In the genomic region with DNA sequence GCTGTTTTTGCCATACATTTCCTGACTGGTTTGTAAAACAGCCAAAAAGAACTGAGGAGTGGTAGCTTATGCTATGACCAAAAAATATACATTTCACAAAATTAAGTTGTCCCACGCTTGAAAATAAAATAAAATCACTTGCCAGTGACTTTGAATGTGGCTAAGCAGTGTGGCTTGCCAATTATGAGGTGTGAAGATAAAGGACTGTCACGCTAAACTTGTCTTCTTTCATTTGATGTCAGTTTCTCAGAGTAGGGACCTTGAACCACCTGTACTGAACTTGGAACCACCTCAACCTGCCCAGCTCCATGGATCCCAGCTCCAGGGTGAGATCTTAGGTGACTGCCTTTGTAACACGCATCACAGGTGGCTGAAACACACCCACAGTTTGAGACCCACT, we compare ENCODE assay signal across 18 cellular contexts.
DNase-seq lines count a peak whose midpoint lies in the region; ATAC-seq, FAIRE-seq and TF ChIP-seq lines count a peak whose summit lies in the region.
"Had no signal": no experiment of that assay in that cellular context is flagged by ENCODE, and none has a peak within 500 bp of the region (broad histone marks: within the 10 kb centered on the region; RNA-seq: fewer than 3 reads in every experiment).

No MANE protein-coding gene starts in this region.

- TF ChIP-seq EP300 in GM12878 (IDR thresholded peaks at IDR 0.05; ENCODE audit: borderline replicate concordance in 1 of 2, control insufficient read depth in 1 of 2, low read depth in 2 of 2, low read length in 2 of 2): no peak

- H3K9ac ChIP-seq in MM.1S (ENCODE audit: low read length) (no peak overlapping the region), GM12878 (ENCODE audit: control insufficient read depth, insufficient read depth, low read length) (no peak overlapping the region)

- in situ Hi-C loops in GM12878 (cut with MboI): loop anchor here (10.0 kb wide), 1 partner anchor 354 kb away; no protein-coding TSS in a partner anchor

- peaks cover 15% of the 10 kb centered on the region for H3F3A ChIP-seq in MM.1S (ENCODE audit: insufficient read depth, low read length)

- intact Hi-C loops in GM12878 (cut with micrococcal nuclease; ENCODE audit: unreplicated experiment): loop anchor here (1.0 to 5.0 kb wide), 3 partner anchors 33 to 356 kb away; no protein-coding TSS in a partner anchor
- intact Hi-C loops in uterus (cut with DNase I; ENCODE audit: low total_unique reads): no loop called here

- H3K4me3 ChIP-seq in MM.1S (ENCODE audit: low read length) (no peak overlapping the region), GM12878 (no peak overlapping the region), uterus (no peak overlapping the region)
- H3K4me3 ChIP-seq: coronary artery, SJCRH30 had no signal

- H3K9me3 ChIP-seq in MM.1S (replicated peaks; ENCODE audit: insufficient read depth, low read length) (no peaks in the 10 kb centered on the region), GM12878 (replicated peaks; ENCODE audit: control insufficient read depth, insufficient read depth, low read length) (peaks cover 2% of the 10 kb centered on the region; the same call in 1 of the 3 replicates), uterus (no peaks in the 10 kb centered on the region)
- H3K9me3 ChIP-seq: SJCRH30 had no signal

- H2AFZ ChIP-seq in MM.1S (ENCODE audit: low read length): no peak overlapping the region
- H2AFZ ChIP-seq in GM12878 (ENCODE audit: control insufficient read depth, low read depth, low read length): no peak overlapping the region

- no peaks in the 10 kb centered on the region for H3K36me3 ChIP-seq in MM.1S (replicated peaks; ENCODE audit: insufficient read depth, low read length)
- H3K36me3 ChIP-seq in GM12878 (ENCODE audit: control insufficient read depth in 2 of 2, insufficient read depth in 2 of 2, low read length in 1 of 2): no peaks in the 10 kb centered on the region
- H3K36me3 ChIP-seq in uterus: no peaks in the 10 kb centered on the region
- H3K36me3 ChIP-seq: SJCRH30 had no signal

- 15% methylated on average over 3 of the region's 3 CpGs for WGBS in GM12878 (ENCODE audit: insufficient coverage, insufficient replicate concordance, low lambda C conversion rate, missing lambda C conversion rate)

- RAD21 ChIA-PET in GM12878 (lab: Charles Lee; ENCODE audit: unreplicated experiment): no interaction called here

- CTCF ChIA-PET in activated CD8-positive, alpha-beta memory T cell treated with anti-CD3 and anti-CD28 coated beads, Interleukin-2, amount 10 ng/mL, durations not matched to agents 7 days and 5 days (lab: Charles Lee): interaction anchor here (0.6 to 1.1 kb wide), 4 partner anchors 11 to 650 kb away, joined by 3 to 4 read pairs (median 3); no protein-coding TSS in a partner anchor
- CTCF ChIA-PET in GM12878 (lab: Yijun Ruan, JAX): no interaction called here

- no peak for TF ChIP-seq RAD21 in GM12878 (IDR thresholded peaks at IDR 0.05; ENCODE audit: insufficient read depth, low read depth, low read length)

- no TSS peak for BruUV-seq in GM12878 (replicated peaks; lab: Mats Ljungman, UMichigan)

- FAIRE-seq in GM12878 (lab: Jason Lieb, UNC): no peak

- peaks cover 17% of the 10 kb centered on the region for H3K36me3 Mint-ChIP-seq in activated CD8-positive, alpha-beta memory T cell treated with anti-CD3 and anti-CD28 coated beads, Interleukin-2, amount 10 ng/mL, durations not matched to agents 7 days and 5 days
- no peaks in the 10 kb centered on the region for H3K36me3 Mint-ChIP-seq in stimulated activated naive B cell treated with anti-CD40 and anti-IgM and Interleukin-4, amounts not matched to agents 10 μg/mL and 1 μg/mL and 100 μg/mL, for 72 hours
- H3K36me3 Mint-ChIP-seq: activated naive CD4-positive, alpha-beta T cell treated with anti-CD3 and anti-CD28 coated beads, Interleukin-2, amount 50 U/mL, for 72 hours; brain; mesothelial cell of epicardium had no signal

- no peak for DNase-seq in activated CD8-positive, alpha-beta memory T cell treated with anti-CD3 and anti-CD28 coated beads, Interleukin-2, amount 10 ng/mL, durations not matched to agents 7 days and 5 days
- DNase-seq in activated CD8-positive, alpha-beta memory T cell treated with anti-CD3 and anti-CD28 coated beads, Interleukin-2, amount 50 U/mL, for 4 hours: no peak
- DNase-seq in MM.1S (no peak), GM12878 (ENCODE audit: low read depth, low spot score) (no peak), NCI-H187 (lab: John Stamatoyannopoulos, UW) (no peak), uterus (no peak), UCSD-AML1 (lab: John Stamatoyannopoulos, UW; ENCODE audit: unreplicated experiment) (no peak)
- no peak for DNase-seq in stimulated activated naive B cell treated with anti-CD40 and anti-IgM and Interleukin-4, amounts not matched to agents 10 μg/mL and 1 μg/mL and 100 μg/mL, for 72 hours
- DNase-seq: EL, foreskin melanocyte, HCEC 1CT, NCI-H1092, NCI-H510A treated with DMSO at 0.1 percent for 48 hours, SJCRH30 had no signal

- H3K4me1 Mint-ChIP-seq in activated CD8-positive, alpha-beta memory T cell treated with anti-CD3 and anti-CD28 coated beads, Interleukin-2, amount 10 ng/mL, durations not matched to agents 7 days and 5 days: peaks cover 48% of the 10 kb centered on the region
- H3K4me1 Mint-ChIP-seq in stimulated activated naive B cell treated with anti-CD40 and anti-IgM and Interleukin-4, amounts not matched to agents 10 μg/mL and 1 μg/mL and 100 μg/mL, for 72 hours: peaks cover 16 to 25% of the 10 kb centered on the region in 2 donors

- peak overlapping the region; percentile 99; the same call in 1 of the 2 replicates for H3K27ac ChIP-seq in MM.1S (ENCODE audit: low read length)
- H3K27ac ChIP-seq in GM12878 (ENCODE audit: control insufficient read depth, insufficient read depth): peak overlapping the region; percentile 79
- H3K27ac ChIP-seq in uterus: no peak overlapping the region
- H3K27ac ChIP-seq: coronary artery, SJCRH30 had no signal

- peak overlapping the region; percentile 97 for H3K27ac Mint-ChIP-seq in activated CD8-positive, alpha-beta memory T cell treated with anti-CD3 and anti-CD28 coated beads, Interleukin-2, amount 10 ng/mL, durations not matched to agents 7 days and 5 days
- H3K27ac Mint-ChIP-seq in stimulated activated naive B cell treated with anti-CD40 and anti-IgM and Interleukin-4, amounts not matched to agents 10 μg/mL and 1 μg/mL and 100 μg/mL, for 72 hours: peak overlapping the region; percentile 91

- POLR2A ChIA-PET in GM12878 (lab: Charles Lee): no interaction called here

- SMC1A ChIA-PET in GM12878 (lab: Charles Lee; ENCODE audit: uncharacterized antibody, unreplicated experiment): interaction anchor here (1.5 kb wide), 1 partner anchor 112 kb away, joined by 4 read pairs; no protein-coding TSS in a partner anchor

- peaks cover 1% of the 10 kb centered on the region for H3K9me3 Mint-ChIP-seq in activated CD8-positive, alpha-beta memory T cell treated with anti-CD3 and anti-CD28 coated beads, Interleukin-2, amount 10 ng/mL, durations not matched to agents 7 days and 5 days (ENCODE audit: low read depth)
- peaks cover 2 to 6% of the 10 kb centered on the region in 2 donors for H3K9me3 Mint-ChIP-seq in stimulated activated naive B cell treated with anti-CD40 and anti-IgM and Interleukin-4, amounts not matched to agents 10 μg/mL and 1 μg/mL and 100 μg/mL, for 72 hours

- H3K4me3 Mint-ChIP-seq in activated CD8-positive, alpha-beta memory T cell treated with anti-CD3 and anti-CD28 coated beads, Interleukin-2, amount 10 ng/mL, durations not matched to agents 7 days and 5 days: no peak overlapping the region
- no peak overlapping the region for H3K4me3 Mint-ChIP-seq in stimulated activated naive B cell treated with anti-CD40 and anti-IgM and Interleukin-4, amounts not matched to agents 10 μg/mL and 1 μg/mL and 100 μg/mL, for 72 hours
- H3K4me3 Mint-ChIP-seq: brain, mesothelial cell of epicardium had no signal

- TF ChIP-seq POLR2A in GM12878 (IDR thresholded peaks at IDR 0.05; ENCODE audit: low read depth, low read length): no peak
- TF ChIP-seq POLR2A in uterus (IDR thresholded peaks at IDR 0.05): no peak

- H3K27me3 ChIP-seq in MM.1S (replicated peaks; ENCODE audit: insufficient read depth, low read length) (no peaks in the 10 kb centered on the region), GM12878 (replicated peaks in 1 of 2; ENCODE audit: control insufficient read depth in 2 of 2, insufficient read depth in 2 of 2, low read length in 1 of 2) (no peaks in the 10 kb centered on the region), uterus (no peaks in the 10 kb centered on the region)
- H3K27me3 ChIP-seq: SJCRH30 had no signal

- H3K27me3 Mint-ChIP-seq in activated CD8-positive, alpha-beta memory T cell treated with anti-CD3 and anti-CD28 coated beads, Interleukin-2, amount 10 ng/mL, durations not matched to agents 7 days and 5 days: no peaks in the 10 kb centered on the region
- H3K27me3 Mint-ChIP-seq in stimulated activated naive B cell treated with anti-CD40 and anti-IgM and Interleukin-4, amounts not matched to agents 10 μg/mL and 1 μg/mL and 100 μg/mL, for 72 hours: no peaks in the 10 kb centered on the region

- no peak overlapping the region for H3K4me2 ChIP-seq in MM.1S (ENCODE audit: low read depth, low read length)
- 0 out of 2 replicates have a peak overlapping the region, but pooled peaks have one; percentile 17 for H3K4me2 ChIP-seq in GM12878 (ENCODE audit: control insufficient read depth, insufficient read depth)

- H4K20me1 ChIP-seq in MM.1S (ENCODE audit: insufficient read depth, low read length) (no peaks in the 10 kb centered on the region), GM12878 (ENCODE audit: control insufficient read depth, insufficient read depth) (no peaks in the 10 kb centered on the region)

- no peaks in the 10 kb centered on the region for H3K79me2 ChIP-seq in MM.1S (ENCODE audit: low read length)
- H3K79me2 ChIP-seq in GM12878 (ENCODE audit: control insufficient read depth, insufficient read depth, low read length): no peaks in the 10 kb centered on the region

- no peak for ATAC-seq in activated CD8-positive, alpha-beta memory T cell treated with anti-CD3 and anti-CD28 coated beads, Interleukin-2, amount 10 ng/mL, durations not matched to agents 7 days and 5 days
- ATAC-seq in GM12878: no peak
- no peak for ATAC-seq in stimulated activated naive B cell treated with anti-CD40 and anti-IgM and Interleukin-4, amounts not matched to agents 10 μg/mL and 1 μg/mL and 100 μg/mL, for 72 hours (replicated peaks)

- H3K4me1 ChIP-seq in MM.1S (ENCODE audit: low read length): peaks cover 9% of the 10 kb centered on the region
- H3K4me1 ChIP-seq in GM12878 (ENCODE audit: control insufficient read depth, insufficient read depth, low read length): peaks cover 5% of the 10 kb centered on the region; the same call in 1 of the 2 replicates
- no peaks in the 10 kb centered on the region for H3K4me1 ChIP-seq in uterus
- H3K4me1 ChIP-seq: SJCRH30 had no signal

- no peak for TF ChIP-seq CTCF in MM.1S (IDR thresholded peaks at IDR 0.05; ENCODE audit: low read length)
- no peak for TF ChIP-seq CTCF in GM12878 (IDR thresholded peaks at IDR 0.05 in 2 of 3, conservative IDR thresholded peaks at IDR 0.05 in 1 of 3; ENCODE audit: control insufficient read depth in 2 of 3, extremely low read depth in 1 of 3, insufficient read depth in 1 of 3, low read depth in 3 of 3, low read length in 3 of 3)
- no peak for TF ChIP-seq CTCF in uterus (IDR thresholded peaks at IDR 0.05)

- no peaks in the 10 kb centered on the region for H3K9me2 ChIP-seq in MM.1S (replicated peaks; ENCODE audit: insufficient read depth, low read length)

Comparison
In these comparisons a context has a peak if more than half of its experiments do, and no peak if none do; other contexts are left out.
1. H3K27ac ChIP-seq: peak in MM.1S (single experiment) and GM12878 (single experiment); none in uterus (0 of 2).